In the genomic region with DNA sequence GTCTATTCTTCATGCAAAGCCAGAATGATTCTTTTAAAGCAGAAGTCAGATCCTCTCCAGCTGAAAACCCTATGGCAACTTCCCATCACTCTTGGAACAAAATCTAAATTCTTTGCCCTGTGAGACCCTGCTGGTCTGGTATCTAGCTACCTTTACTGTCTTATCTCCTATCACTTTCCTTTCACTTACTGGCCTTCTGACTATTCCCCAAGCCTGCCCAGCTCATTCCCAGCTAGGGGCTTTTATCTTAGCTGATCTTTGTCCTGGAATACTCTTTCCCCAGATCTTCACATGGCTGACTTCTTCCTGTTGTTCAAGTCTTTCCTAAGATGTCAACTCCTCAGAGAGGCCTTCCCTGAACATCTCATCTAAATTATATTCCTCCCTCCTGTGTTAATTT, we compare ENCODE assay signal across 34 cellular contexts.
"Had no signal": no experiment of that assay in that cellular context is flagged by ENCODE, and none has a peak within 500 bp of the region (broad histone marks: within the 10 kb centered on the region; RNA-seq: fewer than 3 reads in every experiment).

No MANE protein-coding gene starts in this region.

- H3K4me3 Mint-ChIP-seq: activated CD4-positive, alpha-beta memory T cell treated with anti-CD3 and anti-CD28 coated beads for 36 hours; activated CD4-positive, alpha-beta T cell treated with anti-CD3 and anti-CD28 coated beads for 36 hours; activated CD4-positive, alpha-beta T cell treated with anti-CD3 and anti-CD28 coated beads, Interleukin-2, amount 10 ng/mL, durations not matched to agents 24 days and 14 days; activated CD8-positive, alpha-beta memory T cell treated with anti-CD3 and anti-CD28 coated beads, Interleukin-2, amount 10 ng/mL, durations not matched to agents 7 days and 5 days; activated CD8-positive, alpha-beta T cell treated with anti-CD3 and anti-CD28 coated beads, Interleukin-2, amount 10 ng/mL, durations not matched to agents 7 days and 5 days; activated naive CD4-positive, alpha-beta T cell treated with anti-CD3 and anti-CD28 coated beads for 36 hours; activated naive CD4-positive, alpha-beta T cell treated with anti-CD3 and anti-CD28 coated beads, Interleukin-2, amount 50 U/mL, for 24 hours; activated naive CD8-positive, alpha-beta T cell treated with anti-CD3 and anti-CD28 coated beads for 36 hours; activated naive CD8-positive, alpha-beta T cell treated with anti-CD3 and anti-CD28 coated beads, Interleukin-2, amount 50 U/mL, for 24 hours; activated T-cell treated with anti-CD3 and anti-CD28 coated beads, Interleukin-2, amount 50 U/mL, for 4 hours; activated T-helper 17 cell treated with anti-CD3 and anti-CD28 coated beads, Interleukin-2, amount 50 U/mL, for 72 hours; effector memory CD8-positive, alpha-beta T cell; T-helper 2 cell treated with Interferon-gamma antibody and Interleukin-4, amounts not matched to agents 5 μg/mL and 100 μg/mL, for 36 hours had no signal

- H3K9me3 Mint-ChIP-seq: activated CD4-positive, alpha-beta memory T cell treated with anti-CD3 and anti-CD28 coated beads for 36 hours; activated CD4-positive, alpha-beta T cell treated with anti-CD3 and anti-CD28 coated beads, Interleukin-2, amount 10 ng/mL, durations not matched to agents 24 days and 14 days; activated naive CD4-positive, alpha-beta T cell treated with anti-CD3 and anti-CD28 coated beads for 36 hours; activated naive CD4-positive, alpha-beta T cell treated with anti-CD3 and anti-CD28 coated beads, Interleukin-2, amount 50 U/mL, for 24 hours; activated naive CD8-positive, alpha-beta T cell treated with anti-CD3 and anti-CD28 coated beads for 36 hours; activated naive CD8-positive, alpha-beta T cell treated with anti-CD3 and anti-CD28 coated beads, Interleukin-2, amount 50 U/mL, for 24 hours; activated T-cell treated with anti-CD3 and anti-CD28 coated beads, Interleukin-2, amount 50 U/mL, for 4 hours; activated T-helper 17 cell treated with anti-CD3 and anti-CD28 coated beads, Interleukin-2, amount 50 U/mL, for 72 hours; effector memory CD8-positive, alpha-beta T cell; T-helper 2 cell treated with Interferon-gamma antibody and Interleukin-4, amounts not matched to agents 5 μg/mL and 100 μg/mL, for 36 hours had no signal

- H3K27ac ChIP-seq: adrenal gland, body of pancreas, epithelial cell of prostate, esophagus squamous epithelium, gastroesophageal sphincter, WERI-Rb-1 had no signal

- H3K36me3 ChIP-seq: adrenal gland, esophagus squamous epithelium, gastroesophageal sphincter, WERI-Rb-1 had no signal

- H3K4me1 Mint-ChIP-seq: activated CD4-positive, alpha-beta T cell treated with anti-CD3 and anti-CD28 coated beads for 36 hours; activated CD4-positive, alpha-beta T cell treated with anti-CD3 and anti-CD28 coated beads, Interleukin-2, amount 10 ng/mL, durations not matched to agents 24 days and 14 days; activated CD8-positive, alpha-beta memory T cell treated with anti-CD3 and anti-CD28 coated beads, Interleukin-2, amount 10 ng/mL, durations not matched to agents 7 days and 5 days; activated naive CD4-positive, alpha-beta T cell treated with anti-CD3 and anti-CD28 coated beads, Interleukin-2, amount 50 U/mL, for 24 hours; activated naive CD8-positive, alpha-beta T cell treated with anti-CD3 and anti-CD28 coated beads for 36 hours; activated naive CD8-positive, alpha-beta T cell treated with anti-CD3 and anti-CD28 coated beads, Interleukin-2, amount 50 U/mL, for 24 hours; activated T-helper 17 cell treated with anti-CD3 and anti-CD28 coated beads, Interleukin-2, amount 50 U/mL, for 72 hours had no signal

- H3K4me3 ChIP-seq: adrenal gland, body of pancreas, esophagus squamous epithelium, gastroesophageal sphincter had no signal

- H3K27me3 ChIP-seq: adrenal gland, body of pancreas, esophagus squamous epithelium, gastroesophageal sphincter had no signal

- H3K27ac Mint-ChIP-seq: activated CD4-positive, alpha-beta memory T cell treated with anti-CD3 and anti-CD28 coated beads for 36 hours; activated CD4-positive, alpha-beta T cell treated with anti-CD3 and anti-CD28 coated beads for 36 hours; activated CD4-positive, alpha-beta T cell treated with anti-CD3 and anti-CD28 coated beads, Interleukin-2, amount 10 ng/mL, durations not matched to agents 24 days and 14 days; activated CD8-positive, alpha-beta memory T cell treated with anti-CD3 and anti-CD28 coated beads, Interleukin-2, amount 10 ng/mL, durations not matched to agents 7 days and 5 days; activated CD8-positive, alpha-beta T cell treated with anti-CD3 and anti-CD28 coated beads, Interleukin-2, amount 10 ng/mL, durations not matched to agents 7 days and 5 days; activated naive CD4-positive, alpha-beta T cell treated with anti-CD3 and anti-CD28 coated beads for 36 hours; activated naive CD4-positive, alpha-beta T cell treated with anti-CD3 and anti-CD28 coated beads, Interleukin-2, amount 50 U/mL, for 24 hours; activated naive CD8-positive, alpha-beta T cell treated with anti-CD3 and anti-CD28 coated beads for 36 hours; activated naive CD8-positive, alpha-beta T cell treated with anti-CD3 and anti-CD28 coated beads, Interleukin-2, amount 50 U/mL, for 24 hours; activated T-helper 17 cell treated with anti-CD3 and anti-CD28 coated beads, Interleukin-2, amount 50 U/mL, for 72 hours; effector memory CD8-positive, alpha-beta T cell; T-helper 17 cell; T-helper 2 cell treated with Interferon-gamma antibody and Interleukin-4, amounts not matched to agents 5 μg/mL and 100 μg/mL, for 36 hours had no signal

- H3K9me3 ChIP-seq: adrenal gland, body of pancreas, esophagus squamous epithelium, gastroesophageal sphincter had no signal

- ATAC-seq: activated CD4-positive, alpha-beta T cell treated with anti-CD3 and anti-CD28 coated beads for 36 hours; activated CD8-positive, alpha-beta memory T cell treated with anti-CD3 and anti-CD28 coated beads, Interleukin-2, amount 10 ng/mL, durations not matched to agents 7 days and 5 days; activated CD8-positive, alpha-beta T cell treated with anti-CD3 and anti-CD28 coated beads, Interleukin-2, amount 10 ng/mL, durations not matched to agents 7 days and 5 days; activated naive CD8-positive, alpha-beta T cell treated with anti-CD3 and anti-CD28 coated beads, Interleukin-2, amount 50 U/mL, for 24 hours; activated T-cell treated with anti-CD3 and anti-CD28 coated beads, Interleukin-2, amount 50 U/mL, for 4 hours; activated T-helper 17 cell treated with anti-CD3 and anti-CD28 coated beads, Interleukin-2, amount 50 U/mL, for 72 hours; body of pancreas; effector memory CD8-positive, alpha-beta T cell; gastroesophageal sphincter; T-helper 17 cell had no signal

- H3K36me3 Mint-ChIP-seq: activated CD4-positive, alpha-beta memory T cell treated with anti-CD3 and anti-CD28 coated beads for 36 hours; activated CD8-positive, alpha-beta memory T cell treated with anti-CD3 and anti-CD28 coated beads, Interleukin-2, amount 10 ng/mL, durations not matched to agents 7 days and 5 days; activated naive CD4-positive, alpha-beta T cell treated with anti-CD3 and anti-CD28 coated beads, Interleukin-2, amount 50 U/mL, for 24 hours; activated naive CD8-positive, alpha-beta T cell treated with anti-CD3 and anti-CD28 coated beads for 36 hours had no signal

- H3K27me3 Mint-ChIP-seq: activated naive CD8-positive, alpha-beta T cell treated with anti-CD3 and anti-CD28 coated beads, Interleukin-2, amount 50 U/mL, for 24 hours had no signal

- DNase-seq: activated CD4-positive, alpha-beta memory T cell treated with anti-CD3 and anti-CD28 coated beads for 36 hours; activated CD4-positive, alpha-beta T cell treated with anti-CD3 and anti-CD28 coated beads for 36 hours; activated CD4-positive, alpha-beta T cell treated with anti-CD3 and anti-CD28 coated beads, Interleukin-2, amount 10 ng/mL, durations not matched to agents 24 days and 14 days; activated CD4-positive, CD25-positive, alpha-beta regulatory T cell; activated CD4-positive, CD25-positive, alpha-beta regulatory T cell treated with anti-CD3 and anti-CD28 coated beads, Interleukin-2, amount 50 U/mL, for 72 hours; activated CD8-positive, alpha-beta memory T cell treated with anti-CD3 and anti-CD28 coated beads, Interleukin-2, amount 10 ng/mL, durations not matched to agents 7 days and 5 days; activated CD8-positive, alpha-beta memory T cell treated with anti-CD3 and anti-CD28 coated beads, Interleukin-2, amount 50 U/mL, for 4 hours; activated CD8-positive, alpha-beta T cell treated with anti-CD3 and anti-CD28 coated beads, Interleukin-2, amount 10 ng/mL, durations not matched to agents 7 days and 5 days; activated effector memory CD4-positive, alpha-beta T cell treated with Interleukin-2 at 50 U/mL for 16 hours; activated gamma-delta T cell treated with Interleukin-2 at 50 U/mL for 16 hours; activated naive CD4-positive, alpha-beta T cell treated with anti-CD3 and anti-CD28 coated beads for 36 hours; activated naive CD8-positive, alpha-beta T cell treated with anti-CD3 and anti-CD28 coated beads for 36 hours; activated naive CD8-positive, alpha-beta T cell treated with anti-CD3 and anti-CD28 coated beads, Interleukin-2, amount 50 U/mL, for 24 hours; activated T-cell treated with anti-CD3 and anti-CD28 coated beads, Interleukin-2, amount 50 U/mL, for 4 hours; adrenal gland; amygdala; aorta; body of pancreas; caudate nucleus; cortex of kidney; dermis blood vessel endothelial cell; effector CD4-positive, alpha-beta T cell; effector memory CD8-positive, alpha-beta T cell; esophagus squamous epithelium; foreskin melanocyte; T-helper 1 cell; T-helper 17 cell; T1000; WERI-Rb-1 had no signal

- H3K4me1 ChIP-seq: adrenal gland, body of pancreas, esophagus squamous epithelium, gastroesophageal sphincter had no signal
